ENCODE assay signal across 10 cellular contexts in genomic region chr15:90389513-90389912, GRCh38. TPM values are rescaled to one million over a fixed set of nuclear protein-coding genes. Genes with fewer than 3 reads are reported as not detected.
A peak's percentile ranks its signal among the peaks of the same experiment; 100 is the strongest.
DNase-seq lines count a peak whose midpoint lies in the region; ATAC-seq and TF ChIP-seq lines count a peak whose summit lies in the region.
"Had no signal": no experiment of that assay in that cellular context is flagged by ENCODE, and none has a peak within 500 bp of the region (broad histone marks: within the 10 kb centered on the region; RNA-seq: fewer than 3 reads in every experiment).

No MANE protein-coding gene starts in this region.

- intact Hi-C loops in gastrocnemius medialis (cut with DNase I; ENCODE audit: low total_unique reads) = no loop called here

- peak overlapping the region; percentile 91 to 100 (median 96) for H3K27ac ChIP-seq in gastrocnemius medialis

- no peaks in the 10 kb centered on the region for H3K9me3 ChIP-seq in gastrocnemius medialis

- no peak for DNase-seq in GM12864 (ENCODE audit: low read depth)
- no peak for DNase-seq in foreskin fibroblast
- no peak for DNase-seq in gastrocnemius medialis
- no peak for DNase-seq in SIG-M5 (lab: John Stamatoyannopoulos, UW)
- DNase-seq: NCI-H187; stimulated activated CD4-positive, alpha-beta T cell treated with anti-CD3 and anti-CD28 coated beads, Interleukin-1b, Interleukin-23, amount 100 ng/mL, for 48 hours had no signal

- TF ChIP-seq CTCF in GM12864 (IDR thresholded peaks at IDR 0.05; ENCODE audit: low read depth, low read length, missing control alignments) (no peak), WI38 (IDR thresholded peaks at IDR 0.05; ENCODE audit: low read depth, low read length) (no peak), foreskin fibroblast (IDR thresholded peaks at IDR 0.05; ENCODE audit: low read depth, low read length) (no peak), gastrocnemius medialis (IDR thresholded peaks at IDR 0.05 in 4 of 5, conservative IDR thresholded peaks at IDR 0.05 in 1 of 5) (no peak)

- TF ChIP-seq POLR2A in gastrocnemius medialis (IDR thresholded peaks at IDR 0.05) = no peak

- ATAC-seq in gastrocnemius medialis = no peak
- no peak for ATAC-seq in GM18868 (IDR thresholded peaks at IDR 0.05; ENCODE audit: unreplicated experiment)
- no peak for ATAC-seq in GM18907 (IDR thresholded peaks at IDR 0.05; ENCODE audit: unreplicated experiment)
- ATAC-seq in HG03045 (IDR thresholded peaks at IDR 0.05; ENCODE audit: unreplicated experiment) = no peak

- in situ Hi-C loops in gastrocnemius medialis (cut with MboI; ENCODE audit: low sequenced_read_pairs in 4 of 4) = no loop called here

- no peaks in the 10 kb centered on the region for H3K27me3 ChIP-seq in gastrocnemius medialis

- H3K4me1 ChIP-seq in gastrocnemius medialis = peaks cover 55 to 57% of the 10 kb centered on the region in 2 donors

- H3K4me3 ChIP-seq in GM12864 (ENCODE audit: low read depth, low read length) (peak overlapping the region; percentile 85), WI38 (ENCODE audit: low read depth, low read length) (peak overlapping the region; percentile 65), foreskin fibroblast (ENCODE audit: low read depth in 1 of 2, low read length in 2 of 2) (peak overlapping the region; percentile 97), gastrocnemius medialis (peak overlapping the region; percentile 74 to 89 (median 78))

- H3K36me3 ChIP-seq in gastrocnemius medialis = peaks cover 0 to 14% of the 10 kb centered on the region in 2 donors

RNA-seq across cellular contexts. Expression of gene IQGAP1, which starts 1.5 kb away (rescaled TPM):
- 10 to 100 TPM; 39.1 to 92.7 (median 59.1) TPM for total RNA-seq in gastrocnemius medialis

RNA-seq across cellular contexts. Expression of gene ZNF774, which starts 37.4 kb away (rescaled TPM):
- total RNA-seq in gastrocnemius medialis = 10 to 100 TPM in 1 of 4 donors, 1 to 10 TPM in 3; 2.1 to 17.1 (median 5.4) TPM
